In the genomic region with DNA sequence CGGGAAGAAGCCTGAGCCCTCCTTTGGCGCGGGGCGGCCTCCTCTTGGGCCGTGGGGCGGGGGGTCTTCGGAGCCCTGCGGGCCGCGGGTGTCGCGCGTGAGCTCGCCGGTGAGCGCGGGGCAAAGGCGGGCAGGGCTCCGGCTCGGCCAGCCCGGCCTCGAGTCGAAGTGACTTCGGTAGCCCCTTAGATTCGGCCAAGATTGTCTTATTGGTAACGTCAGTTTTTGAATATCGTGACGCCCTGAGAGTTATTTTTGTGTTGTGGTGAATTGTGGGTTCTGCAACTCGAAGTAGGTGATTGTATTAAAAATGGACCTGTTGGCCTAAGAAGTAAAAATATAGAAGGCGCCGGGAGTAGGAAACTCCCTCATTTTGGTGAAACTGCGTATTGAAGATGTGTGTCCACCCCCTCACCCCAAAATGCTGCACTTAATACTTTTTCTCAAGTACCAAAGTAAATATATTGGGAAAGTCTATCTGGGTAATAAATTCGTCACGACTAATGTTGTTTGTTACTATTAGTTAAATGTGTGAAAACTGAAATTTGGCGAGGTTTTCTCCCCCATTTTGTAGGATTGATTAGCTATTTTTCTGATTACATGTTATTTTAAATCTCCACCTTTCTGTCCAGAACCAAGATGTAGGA, we compare ENCODE assay signal across 8 cellular contexts. TPM values are rescaled to one million over a fixed set of nuclear protein-coding genes. Genes with fewer than 3 reads are reported as not detected.
DNase-seq lines count a peak whose midpoint lies in the region; ATAC-seq and TF ChIP-seq lines count a peak whose summit lies in the region.

No MANE protein-coding gene starts in this region.

- peak; percentile 13 for DNase-seq in EL
- peak; percentile 82 for DNase-seq in NCI-H2227 (lab: John Stamatoyannopoulos, UW; ENCODE audit: unreplicated experiment)
- peak in 1 of 2 donors; percentile 36 for DNase-seq in memory B cell (ENCODE audit: low spot score in 2 of 2)
- DNase-seq in upper lobe of right lung, result no peak
- DNase-seq in GOT3 (lab: John Stamatoyannopoulos, UW), result no peak

- H3K27ac Mint-ChIP-seq in memory B cell, result peak overlapping the region; percentile 98

- H3K36me3 ChIP-seq in upper lobe of right lung, result peaks cover 21% of the 10 kb centered on the region

- H3K9me3 ChIP-seq in upper lobe of right lung, result no peaks in the 10 kb centered on the region

- no peaks in the 10 kb centered on the region for H3K9me3 Mint-ChIP-seq in memory B cell

- ATAC-seq in GM21737 (IDR thresholded peaks at IDR 0.05; ENCODE audit: unreplicated experiment) (peak; percentile 12), memory B cell (ENCODE audit: low read depth) (peak; percentile 3), upper lobe of right lung (peak; percentile 30), GM18520 (IDR thresholded peaks at IDR 0.05; ENCODE audit: unreplicated experiment) (no peak)

- H3K27ac ChIP-seq in cingulate gyrus (ENCODE audit: low read depth, low read length) (peak overlapping the region; percentile 92), upper lobe of right lung (peak overlapping the region; percentile 99)

- H3K36me3 Mint-ChIP-seq in memory B cell, result peaks cover 12% of the 10 kb centered on the region

- peak overlapping the region; percentile 93 for H3K4me3 ChIP-seq in upper lobe of right lung

- H3K4me1 ChIP-seq in upper lobe of right lung, result peaks cover 57% of the 10 kb centered on the region

- TF ChIP-seq CTCF in upper lobe of right lung (IDR thresholded peaks at IDR 0.05), result no peak

- peak overlapping the region; percentile 99 for H3K4me3 Mint-ChIP-seq in memory B cell

- no peaks in the 10 kb centered on the region for H3K27me3 Mint-ChIP-seq in memory B cell

- peaks cover 17% of the 10 kb centered on the region for H3K4me1 Mint-ChIP-seq in memory B cell

- intact Hi-C loops in upper lobe of right lung (cut with DNase I), result no loop called here

- no peaks in the 10 kb centered on the region for H3K27me3 ChIP-seq in upper lobe of right lung

RNA-seq across cellular contexts. Expression of a gene that starts 0.7 kb away (rescaled TPM):
- 83.2 TPM for total RNA-seq in upper lobe of right lung

Comparison
In these comparisons a context has a peak if more than half of its experiments do, and no peak if none do; other contexts are left out.
1. DNase-seq: peak in EL (single experiment) and NCI-H2227 (single experiment); none in upper lobe of right lung (single experiment) and GOT3 (single experiment).